In genomic region chr3:58173029-58173669, GRCh38 we compare ENCODE assay signal across 14 cellular contexts. TPM values are rescaled to one million over a fixed set of nuclear protein-coding genes. Genes with fewer than 3 reads are reported as not detected.
DNase-seq lines count a peak whose midpoint lies in the region; ATAC-seq and TF ChIP-seq lines count a peak whose summit lies in the region.
"Had no signal": no experiment of that assay in that cellular context is flagged by ENCODE, and none has a peak within 500 bp of the region (broad histone marks: within the 10 kb centered on the region; RNA-seq: fewer than 3 reads in every experiment).

No MANE protein-coding gene starts in this region.

- no peak overlapping the region for H3K4ac ChIP-seq in neuronal stem cell (ENCODE audit: low read length)

- H3K79me1 ChIP-seq in neuronal stem cell (ENCODE audit: low read depth, low read length) = no peaks in the 10 kb centered on the region

- ATAC-seq in activated CD4-positive, CD25-positive, alpha-beta regulatory T cell treated with anti-CD3 and anti-CD28 coated beads, Interleukin-2, amount 50 U/mL, for 24 hours = no peak
- no peak for ATAC-seq in GM19351 (IDR thresholded peaks at IDR 0.05; ENCODE audit: unreplicated experiment)

- H2BK5ac ChIP-seq in neuronal stem cell (ENCODE audit: low read length) = no peak overlapping the region

- H3K23ac ChIP-seq in neuronal stem cell (ENCODE audit: low read depth, low read length, poor library complexity) = no peak overlapping the region

- H3K4me3 ChIP-seq in HUES64 (ENCODE audit: low read length) (no peak overlapping the region), endodermal cell (ENCODE audit: low read length) (no peak overlapping the region), neuronal stem cell (ENCODE audit: low read length in 2 of 2) (no peak overlapping the region)
- H3K4me3 ChIP-seq: ovary, spleen had no signal

- H3K9me3 Mint-ChIP-seq in endodermal cell = no peaks in the 10 kb centered on the region
- H3K9me3 Mint-ChIP-seq: activated T-helper 2 cell treated with anti-CD3 and anti-CD28 coated beads, Interferon-gamma antibody, Interleukin-2, Interleukin-4, amounts not matched to agents 10 μg/mL and 5 μg/mL and 100 μg/mL, durations not matched to agents 14 hours and 24 hours and 36 hours; stimulated activated naive CD8-positive, alpha-beta T cell treated with anti-CD3 and anti-CD28 coated beads, Interleukin-15, amount 100 ng/mL, for 72 hours had no signal

- no peak overlapping the region for H2BK15ac ChIP-seq in neuronal stem cell (ENCODE audit: low read length)

- H3K9ac ChIP-seq in HUES64 (ENCODE audit: low read depth, low read length) (no peak overlapping the region), endodermal cell (ENCODE audit: extremely low read depth, low read length, poor library complexity, severe bottlenecking) (no peak overlapping the region), neuronal stem cell (ENCODE audit: low read depth, low read length, poor library complexity) (no peak overlapping the region)

- peaks cover 34% of the 10 kb centered on the region for H3K36me3 Mint-ChIP-seq in endodermal cell (ENCODE audit: low read depth)

- H4K91ac ChIP-seq in neuronal stem cell (ENCODE audit: low read depth, low read length, poor library complexity) = no peak overlapping the region

- H3K4me3 Mint-ChIP-seq in endodermal cell = no peak overlapping the region
- H3K4me3 Mint-ChIP-seq: B cell; stimulated activated naive CD8-positive, alpha-beta T cell treated with anti-CD3 and anti-CD28 coated beads, Interleukin-15, amount 100 ng/mL, for 72 hours had no signal

- H3K4me1 Mint-ChIP-seq in endodermal cell = peaks cover 34% of the 10 kb centered on the region

- H3K36me3 ChIP-seq in HUES64 (ENCODE audit: insufficient read depth, low read length) (peaks cover 38% of the 10 kb centered on the region), endodermal cell (ENCODE audit: control insufficient read depth, insufficient read depth, low read length) (peaks cover 48% of the 10 kb centered on the region), neuronal stem cell (replicated peaks in 1 of 2; ENCODE audit: control insufficient read depth in 2 of 2, insufficient read depth in 2 of 2, low read length in 2 of 2) (peaks cover 4 to 14% of the 10 kb centered on the region in 2 donors)
- H3K36me3 ChIP-seq: ovary had no signal

- H2AK5ac ChIP-seq in neuronal stem cell (ENCODE audit: low read depth, low read length) = no peak overlapping the region

- no peak overlapping the region for H2BK120ac ChIP-seq in neuronal stem cell (ENCODE audit: low read depth, low read length)

- no peak overlapping the region for H3K14ac ChIP-seq in neuronal stem cell (ENCODE audit: low read length)

- H3K27ac Mint-ChIP-seq in endodermal cell = peak overlapping the region; percentile 61
- H3K27ac Mint-ChIP-seq: activated T-helper 2 cell treated with anti-CD3 and anti-CD28 coated beads, Interferon-gamma antibody, Interleukin-2, Interleukin-4, amounts not matched to agents 10 μg/mL and 5 μg/mL and 100 μg/mL, durations not matched to agents 14 hours and 24 hours and 36 hours; B cell; stimulated activated naive CD8-positive, alpha-beta T cell treated with anti-CD3 and anti-CD28 coated beads, Interleukin-15, amount 100 ng/mL, for 72 hours had no signal

- peak overlapping the region; percentile 32 for H3K18ac ChIP-seq in neuronal stem cell (ENCODE audit: low read length)

- H3K4me2 ChIP-seq in neuronal stem cell (ENCODE audit: insufficient read depth, low read length, poor library complexity, severe bottlenecking) = no peak overlapping the region

- peaks cover 32% of the 10 kb centered on the region for H3K4me1 ChIP-seq in HUES64 (ENCODE audit: insufficient read depth, low read length)
- H3K4me1 ChIP-seq in endodermal cell (ENCODE audit: control insufficient read depth, insufficient read depth, low read length) = peaks cover 23% of the 10 kb centered on the region
- H3K4me1 ChIP-seq in neuronal stem cell (ENCODE audit: control insufficient read depth in 2 of 2, insufficient read depth in 1 of 2, low read depth in 1 of 2, low read length in 2 of 2) = peaks cover 10 to 13% of the 10 kb centered on the region in 2 donors

- peaks cover 3% of the 10 kb centered on the region for H3K27me3 Mint-ChIP-seq in endodermal cell (ENCODE audit: insufficient read depth)
- H3K27me3 Mint-ChIP-seq: B cell had no signal

- H2BK12ac ChIP-seq in neuronal stem cell (ENCODE audit: low read length) = no peak overlapping the region

- no peak overlapping the region for H2AFZ ChIP-seq in neuronal stem cell (ENCODE audit: low read length)

- peak; percentile 54 for DNase-seq in CMK (ENCODE audit: low read depth)
- DNase-seq in endodermal cell = peak; percentile 64
- no peak for DNase-seq in neuronal stem cell (ENCODE audit: low spot score)
- DNase-seq in glomerular visceral epithelial cell (ENCODE audit: extremely low spot score) = no peak
- DNase-seq in ACHN = no peak

- in situ Hi-C loops in ACHN (cut with HindIII; ENCODE audit: low pct_ligation_motif_present, low pct_unique_long_range_greater_than_20kb, low sequenced_read_pairs) = no loop called here

- H3K27me3 ChIP-seq in HUES64 (ENCODE audit: insufficient read depth, low read length) = peaks cover 4% of the 10 kb centered on the region; the same call in 1 of the 2 replicates
- no peaks in the 10 kb centered on the region for H3K27me3 ChIP-seq in endodermal cell (ENCODE audit: control insufficient read depth, insufficient read depth, low read length, poor library complexity, severe bottlenecking)
- H3K27me3 ChIP-seq in neuronal stem cell (ENCODE audit: control insufficient read depth in 3 of 3, insufficient read depth in 3 of 3, low read depth in 1 of 3, low read length in 3 of 3) = peaks cover 0 to 2% (median under 1%) of the 10 kb centered on the region in 3 experiments
- H3K27me3 ChIP-seq: ovary had no signal

- no peak for TF ChIP-seq CTCF in endodermal cell (conservative IDR thresholded peaks at IDR 0.05)

- H3K27ac ChIP-seq in HUES64 (ENCODE audit: low read depth, low read length) = peak overlapping the region; percentile 56; the same call in 1 of the 2 replicates
- H3K27ac ChIP-seq in endodermal cell (ENCODE audit: low read depth, low read length) = no peak overlapping the region
- no peak overlapping the region for H3K27ac ChIP-seq in neuronal stem cell (replicated peaks; ENCODE audit: low read length)
- H3K27ac ChIP-seq: ovary had no signal

- 71% methylated on average over 14 of the region's 14 CpGs for WGBS in HUES64
- WGBS in endodermal cell (ENCODE audit: insufficient coverage in 1 of 2, insufficient read length in 1 of 2), 2 experiments = 70 to 82% methylated on average over 2 to 14 of the region's 14 CpGs
- WGBS in neuronal stem cell (ENCODE audit: extremely low coverage in 2 of 2, insufficient read length in 2 of 2, insufficient replicate concordance in 1 of 2), 2 donors = no CpG with 5 or more reads among the region's 14 CpGs

- no peak overlapping the region for H4K8ac ChIP-seq in neuronal stem cell (ENCODE audit: low read depth, low read length)

- H3K9me3 ChIP-seq in HUES64 (ENCODE audit: insufficient read depth, low read depth, low read length) (no peaks in the 10 kb centered on the region), endodermal cell (ENCODE audit: control insufficient read depth, low read length) (no peaks in the 10 kb centered on the region), neuronal stem cell (replicated peaks in 1 of 2; ENCODE audit: control insufficient read depth in 2 of 2, insufficient read depth in 1 of 2, low read depth in 1 of 2, low read length in 2 of 2) (no peaks in the 10 kb centered on the region)
- H3K9me3 ChIP-seq: ovary, spleen had no signal

RNA-seq across cellular contexts. Expression of gene DNASE1L3, which starts 37.6 kb away (rescaled TPM):
- not detected for polyA plus RNA-seq in HUES64 (2013, experiment 1 of 2)
- polyA plus RNA-seq in HUES64 (2013, experiment 2 of 2) = not detected
- total RNA-seq in endodermal cell = not detected
- polyA plus RNA-seq in endodermal cell (2013, experiment 1 of 2) = not detected
- polyA plus RNA-seq in endodermal cell (2013, experiment 2 of 2) = not detected
- polyA plus RNA-seq in neuronal stem cell (2013, experiment 1 of 2) = not detected
- polyA plus RNA-seq in neuronal stem cell (2013, experiment 2 of 2) = not detected
- total RNA-seq: activated CD8-positive, alpha-beta memory T cell treated with anti-CD3 and anti-CD28 coated beads for 36 hours; activated T-helper 2 cell treated with anti-CD3 and anti-CD28 coated beads, Interferon-gamma antibody, Interleukin-2, Interleukin-4, amounts not matched to agents 10 μg/mL and 5 μg/mL and 100 μg/mL, durations not matched to agents 14 hours and 24 hours and 36 hours had no signal

Comparison
In these comparisons a context has a peak if more than half of its experiments do, and no peak if none do; other contexts are left out.
1. DNase-seq: peak in CMK (single experiment) and endodermal cell (single experiment); none in neuronal stem cell (single experiment), glomerular visceral epithelial cell (single experiment) and ACHN (single experiment).